ENCODE assay signal across 10 cellular contexts in the genomic region with DNA sequence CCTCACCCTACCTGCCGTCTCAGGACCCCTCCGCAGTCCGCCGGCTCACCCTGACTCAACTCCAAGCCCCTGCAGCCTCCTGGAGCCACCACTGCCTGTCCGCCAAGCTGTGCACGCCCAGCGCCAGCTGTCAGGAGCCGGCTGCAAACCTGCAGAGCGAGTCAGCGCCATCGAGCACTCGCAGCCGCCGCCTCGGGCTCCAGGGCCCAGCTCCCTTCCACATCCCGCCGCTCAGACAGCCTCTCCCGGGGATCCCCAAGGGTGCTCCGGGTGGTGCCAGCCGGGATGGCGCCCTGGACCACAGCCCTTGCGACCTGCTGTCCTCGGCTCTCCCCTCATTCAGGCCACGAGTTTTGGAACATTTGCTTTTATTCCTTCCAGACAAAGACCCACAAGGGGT. TPM values are rescaled to one million over a fixed set of nuclear protein-coding genes. Genes with fewer than 3 reads are reported as not detected.
DNase-seq lines count a peak whose midpoint lies in the region; ATAC-seq and TF ChIP-seq lines count a peak whose summit lies in the region.
"Had no signal": no experiment of that assay in that cellular context is flagged by ENCODE, and none has a peak within 500 bp of the region (broad histone marks: within the 10 kb centered on the region; RNA-seq: fewer than 3 reads in every experiment).

No MANE protein-coding gene starts in this region.

- ATAC-seq in activated naive CD8-positive, alpha-beta T cell treated with anti-CD3 and anti-CD28 coated beads, Interleukin-2, amount 50 U/mL, for 24 hours: no peak
- peak; percentile 56 for ATAC-seq in upper lobe of right lung
- ATAC-seq in HG03460 (IDR thresholded peaks at IDR 0.05; ENCODE audit: unreplicated experiment): no peak

- H3K36me3 ChIP-seq in Peyer's patch (no peaks in the 10 kb centered on the region), upper lobe of right lung (no peaks in the 10 kb centered on the region)

- H3K27me3 ChIP-seq in Peyer's patch (no peaks in the 10 kb centered on the region), upper lobe of right lung (peaks cover 25% of the 10 kb centered on the region)

- intact Hi-C loops in upper lobe of right lung (cut with DNase I): no loop called here

- H3K4me3 ChIP-seq in Peyer's patch: peak overlapping the region in 2 of 4 donors; percentile 10 to 51
- H3K4me3 ChIP-seq in iPS-18c (ENCODE audit: insufficient read depth, low read depth, low read length): peak overlapping the region; percentile 20; the same call in 1 of the 2 replicates
- no peak overlapping the region for H3K4me3 ChIP-seq in upper lobe of right lung
- H3K4me3 ChIP-seq: skin epidermis had no signal

- H3K36me3 Mint-ChIP-seq in activated naive CD8-positive, alpha-beta T cell: no peaks in the 10 kb centered on the region
- H3K36me3 Mint-ChIP-seq in activated naive CD8-positive, alpha-beta T cell treated with anti-CD3 and anti-CD28 coated beads, Interleukin-2, amount 50 U/mL, for 24 hours (ENCODE audit: low read depth): peaks cover 2% of the 10 kb centered on the region
- no peaks in the 10 kb centered on the region for H3K36me3 Mint-ChIP-seq in endothelial cell (ENCODE audit: low read depth, unreplicated experiment)

- peak overlapping the region; percentile 3 for H3K4me3 Mint-ChIP-seq in activated naive CD8-positive, alpha-beta T cell
- H3K4me3 Mint-ChIP-seq in activated naive CD8-positive, alpha-beta T cell treated with anti-CD3 and anti-CD28 coated beads, Interleukin-2, amount 50 U/mL, for 24 hours: no peak overlapping the region
- H3K4me3 Mint-ChIP-seq in endothelial cell (ENCODE audit: unreplicated experiment): no peak overlapping the region
- H3K4me3 Mint-ChIP-seq: T-helper 1 cell treated with Interleukin-12 subunit alpha and Interleukin-12 subunit beta and Interleukin-4 antibody, amounts not matched to agents 30 μg/mL and 1 μg/mL, for 36 hours had no signal

- peaks cover 14% of the 10 kb centered on the region for H3K4me1 Mint-ChIP-seq in activated naive CD8-positive, alpha-beta T cell (ENCODE audit: low read depth)
- H3K4me1 Mint-ChIP-seq in activated naive CD8-positive, alpha-beta T cell treated with anti-CD3 and anti-CD28 coated beads, Interleukin-2, amount 50 U/mL, for 24 hours: peaks cover 12% of the 10 kb centered on the region
- H3K4me1 Mint-ChIP-seq in endothelial cell (ENCODE audit: unreplicated experiment): no peaks in the 10 kb centered on the region

- no peaks in the 10 kb centered on the region for H3K9me3 Mint-ChIP-seq in activated naive CD8-positive, alpha-beta T cell (ENCODE audit: low read depth)
- H3K9me3 Mint-ChIP-seq in activated naive CD8-positive, alpha-beta T cell treated with anti-CD3 and anti-CD28 coated beads, Interleukin-2, amount 50 U/mL, for 24 hours: no peaks in the 10 kb centered on the region
- H3K9me3 Mint-ChIP-seq in endothelial cell (ENCODE audit: unreplicated experiment): no peaks in the 10 kb centered on the region
- H3K9me3 Mint-ChIP-seq: T-helper 1 cell treated with Interleukin-12 subunit alpha and Interleukin-12 subunit beta and Interleukin-4 antibody, amounts not matched to agents 30 μg/mL and 1 μg/mL, for 36 hours had no signal

- no peak for DNase-seq in activated naive CD8-positive, alpha-beta T cell treated with anti-CD3 and anti-CD28 coated beads, Interleukin-2, amount 50 U/mL, for 24 hours
- DNase-seq in Peyer's patch: peak in 2 of 3 donors; percentile 64 to 78
- DNase-seq in upper lobe of right lung: peak; percentile 72
- no peak for DNase-seq in endothelial cell (ENCODE audit: low spot score)
- DNase-seq in NOMO-1 treated with dmso at 0.1 percent for 144 hours (lab: John Stamatoyannopoulos, UW; ENCODE audit: unreplicated experiment): no peak

- H3K9me3 ChIP-seq in Peyer's patch (no peaks in the 10 kb centered on the region), iPS-18c (ENCODE audit: control insufficient read depth, insufficient read depth, low read length) (no peaks in the 10 kb centered on the region), upper lobe of right lung (no peaks in the 10 kb centered on the region)

- H3K4me1 ChIP-seq in Peyer's patch (peaks cover 5 to 44% (median 8%) of the 10 kb centered on the region in 4 donors), upper lobe of right lung (peaks cover 18% of the 10 kb centered on the region)

- TF ChIP-seq POLR2A in Peyer's patch (IDR thresholded peaks at IDR 0.05): no peak

- H3K27ac Mint-ChIP-seq in activated naive CD8-positive, alpha-beta T cell: no peak overlapping the region
- H3K27ac Mint-ChIP-seq in activated naive CD8-positive, alpha-beta T cell treated with anti-CD3 and anti-CD28 coated beads, Interleukin-2, amount 50 U/mL, for 24 hours: no peak overlapping the region
- no peak overlapping the region for H3K27ac Mint-ChIP-seq in endothelial cell (ENCODE audit: unreplicated experiment)
- H3K27ac Mint-ChIP-seq: T-helper 1 cell treated with Interleukin-12 subunit alpha and Interleukin-12 subunit beta and Interleukin-4 antibody, amounts not matched to agents 30 μg/mL and 1 μg/mL, for 36 hours had no signal

- TF ChIP-seq CTCF in Peyer's patch (IDR thresholded peaks at IDR 0.05): no peak
- TF ChIP-seq CTCF in upper lobe of right lung (IDR thresholded peaks at IDR 0.05): no peak
- TF ChIP-seq CTCF in endothelial cell (IDR thresholded peaks at IDR 0.05; ENCODE audit: unreplicated experiment): no peak

- peaks cover 16% of the 10 kb centered on the region for H3K27me3 Mint-ChIP-seq in activated naive CD8-positive, alpha-beta T cell
- H3K27me3 Mint-ChIP-seq in activated naive CD8-positive, alpha-beta T cell treated with anti-CD3 and anti-CD28 coated beads, Interleukin-2, amount 50 U/mL, for 24 hours: peaks cover 32% of the 10 kb centered on the region
- H3K27me3 Mint-ChIP-seq in endothelial cell (ENCODE audit: unreplicated experiment): peaks cover 5% of the 10 kb centered on the region

- H3K27ac ChIP-seq in Peyer's patch (peak overlapping the region in 3 of 4 donors; percentile 10 to 74 (median 73)), upper lobe of right lung (no peak overlapping the region)
- H3K27ac ChIP-seq: skin epidermis had no signal

RNA-seq across cellular contexts. Expression of gene TNNC2, which starts 4.2 kb away (rescaled TPM):
- total RNA-seq in Peyer's patch (1 to 10 TPM in 2 of 4 donors, not detected in 2; 2.7 to 3.5 TPM), upper lobe of right lung (0.61 TPM), endothelial cell (ENCODE audit: unreplicated experiment) (not detected)

RNA-seq across cellular contexts. Expression of gene UBE2C, which starts 10.4 kb away (rescaled TPM):
- total RNA-seq in Peyer's patch: 10 to 100 TPM in 2 of 4 donors, 1 to 10 TPM in 2; 7.3 to 24.8 (median 9.8) TPM
- total RNA-seq in upper lobe of right lung: 1.4 TPM
- 22.9 TPM for total RNA-seq in endothelial cell (ENCODE audit: unreplicated experiment)

RNA-seq across cellular contexts. Expression of gene SNX21, which starts 10.7 kb away (rescaled TPM):
- total RNA-seq in Peyer's patch: 10 to 100 TPM; 17.5 to 94.9 (median 42.7) TPM
- 23.4 TPM for total RNA-seq in upper lobe of right lung
- total RNA-seq in endothelial cell (ENCODE audit: unreplicated experiment): 11.9 TPM

RNA-seq across cellular contexts. Expression of gene DNTTIP1, which starts 31.1 kb away (rescaled TPM):
- total RNA-seq in Peyer's patch: 10 to 100 TPM; 21.5 to 41.4 (median 25.2) TPM
- total RNA-seq in upper lobe of right lung: 32.0 TPM
- 36.9 TPM for total RNA-seq in endothelial cell (ENCODE audit: unreplicated experiment)

RNA-seq across cellular contexts. Expression of gene WFDC3, which starts 31.2 kb away (rescaled TPM):
- total RNA-seq in Peyer's patch: not detected
- 2.1 TPM for total RNA-seq in upper lobe of right lung
- not detected for total RNA-seq in endothelial cell (ENCODE audit: unreplicated experiment)

Comparison
In these comparisons a context has a peak if more than half of its experiments do, and no peak if none do; other contexts are left out.
1. DNase-seq: peak in Peyer's patch (2 of 3) and upper lobe of right lung (single experiment); none in activated naive CD8-positive, alpha-beta T cell treated with anti-CD3 and anti-CD28 coated beads, Interleukin-2, amount 50 U/mL, for 24 hours (single experiment), endothelial cell (single experiment) and NOMO-1 treated with dmso at 0.1 percent for 144 hours (single experiment).